30 cellular contexts compared by ENCODE assay signal in the genomic region with DNA sequence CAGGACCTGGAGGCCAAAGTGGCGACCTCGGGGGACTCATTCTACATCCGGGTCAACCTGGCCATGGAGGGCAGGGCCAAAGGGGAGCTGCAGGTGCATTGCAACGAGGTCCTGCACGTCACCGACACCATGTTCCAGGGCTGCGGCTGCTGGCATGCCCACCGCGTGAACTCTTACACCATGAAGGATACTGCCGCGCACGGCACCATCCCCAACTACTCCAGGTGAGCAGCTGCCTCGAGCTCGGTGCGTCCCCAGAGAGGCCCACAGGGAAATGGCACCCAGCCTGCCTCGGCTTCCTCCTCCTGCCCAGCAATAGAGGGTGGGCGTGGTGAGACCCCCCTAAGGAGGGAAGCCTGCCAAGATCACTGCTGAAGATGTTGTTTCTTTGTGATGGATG. TPM values are rescaled to one million over a fixed set of nuclear protein-coding genes. Genes with fewer than 3 reads are reported as not detected.
"Had no signal": no experiment of that assay in that cellular context is flagged by ENCODE, and none has a peak within 500 bp of the region (broad histone marks: within the 10 kb centered on the region; RNA-seq: fewer than 3 reads in every experiment).

No MANE protein-coding gene starts in this region.

- H3K27ac ChIP-seq: brain microvascular endothelial cell, colonic mucosa, dorsolateral prefrontal cortex, esophagus muscularis mucosa, foreskin keratinocyte, gastrocnemius medialis, heart left ventricle had no signal

- H3K27me3 Mint-ChIP-seq: activated CD4-positive, alpha-beta memory T cell treated with anti-CD3 and anti-CD28 coated beads, Interleukin-2, amount 10 ng/mL, durations not matched to agents 7 days and 5 days; activated CD4-positive, alpha-beta T cell treated with anti-CD3 and anti-CD28 coated beads, Interleukin-2, amount 10 ng/mL, durations not matched to agents 7 days and 5 days; activated naive CD4-positive, alpha-beta T cell treated with anti-CD3 and anti-CD28 coated beads, Interleukin-2, amount 10 ng/mL, durations not matched to agents 7 days and 5 days; activated naive CD8-positive, alpha-beta T cell treated with anti-CD3 and anti-CD28 coated beads, Interleukin-2, amount 10 ng/mL, durations not matched to agents 7 days and 5 days; activated T-cell treated with anti-CD3 and anti-CD28 coated beads, Interleukin-2, amount 50 U/mL, for 24 hours had no signal

- H3K9me3 Mint-ChIP-seq: activated CD4-positive, alpha-beta memory T cell treated with anti-CD3 and anti-CD28 coated beads, Interleukin-2, amount 10 ng/mL, durations not matched to agents 7 days and 5 days; activated CD4-positive, alpha-beta T cell treated with anti-CD3 and anti-CD28 coated beads, Interleukin-2, amount 10 ng/mL, durations not matched to agents 7 days and 5 days; activated naive CD4-positive, alpha-beta T cell treated with anti-CD3 and anti-CD28 coated beads, Interleukin-2, amount 10 ng/mL, durations not matched to agents 7 days and 5 days; activated naive CD4-positive, alpha-beta T cell treated with anti-CD3 and anti-CD28 coated beads, Interleukin-2, amount 50 U/mL, for 72 hours; activated naive CD8-positive, alpha-beta T cell treated with anti-CD3 and anti-CD28 coated beads, Interleukin-2, amount 10 ng/mL, durations not matched to agents 7 days and 5 days; activated T-cell treated with anti-CD3 and anti-CD28 coated beads, Interleukin-2, amount 50 U/mL, for 24 hours; activated T-cell treated with anti-CD3 and anti-CD28 coated beads, Interleukin-2, amount 50 U/mL, for 72 hours; endodermal cell had no signal

- ATAC-seq: activated naive CD4-positive, alpha-beta T cell treated with anti-CD3 and anti-CD28 coated beads, Interleukin-2, amount 50 U/mL, for 72 hours; activated T-cell treated with anti-CD3 and anti-CD28 coated beads, Interleukin-2, amount 50 U/mL, for 72 hours; foreskin keratinocyte; gastrocnemius medialis; heart left ventricle had no signal

- H3K36me3 Mint-ChIP-seq: activated naive CD4-positive, alpha-beta T cell treated with anti-CD3 and anti-CD28 coated beads, Interleukin-2, amount 10 ng/mL, durations not matched to agents 7 days and 5 days; activated naive CD4-positive, alpha-beta T cell treated with anti-CD3 and anti-CD28 coated beads, Interleukin-2, amount 50 U/mL, for 72 hours; activated naive CD8-positive, alpha-beta T cell treated with anti-CD3 and anti-CD28 coated beads, Interleukin-2, amount 10 ng/mL, durations not matched to agents 7 days and 5 days had no signal

- H3K36me3 ChIP-seq: brain microvascular endothelial cell, colonic mucosa, esophagus muscularis mucosa, gastrocnemius medialis, heart left ventricle had no signal

- H3K4me3 ChIP-seq: colonic mucosa, dorsolateral prefrontal cortex, esophagus muscularis mucosa, gastrocnemius medialis, heart left ventricle had no signal

- H3K4me1 ChIP-seq: colonic mucosa, esophagus muscularis mucosa, foreskin keratinocyte, gastrocnemius medialis, heart left ventricle had no signal

- DNase-seq: activated CD4-positive, alpha-beta memory T cell treated with anti-CD3 and anti-CD28 coated beads, Interleukin-2, amount 10 ng/mL, durations not matched to agents 7 days and 5 days; activated CD4-positive, alpha-beta T cell treated with anti-CD3 and anti-CD28 coated beads for 1 hour; activated CD4-positive, alpha-beta T cell treated with anti-CD3 and anti-CD28 coated beads for 4 hours; activated CD4-positive, alpha-beta T cell treated with anti-CD3 and anti-CD28 coated beads, Interleukin-2, amount 10 ng/mL, durations not matched to agents 7 days and 5 days; activated CD4-positive, alpha-beta T cell treated with anti-CD3 and anti-CD28 coated beads, Interleukin-2, amount 50 U/mL, for 4 hours; activated CD4-positive, CD25-positive, alpha-beta regulatory T cell; activated CD8-positive, alpha-beta memory T cell treated with anti-CD3 and anti-CD28 coated beads, Interleukin-2, amount 50 U/mL, for 48 hours; activated gamma-delta T cell; activated naive CD4-positive, alpha-beta T cell; activated naive CD4-positive, alpha-beta T cell treated with anti-CD3 and anti-CD28 coated beads, Interleukin-2, amount 10 ng/mL, durations not matched to agents 7 days and 5 days; activated naive CD8-positive, alpha-beta T cell treated with anti-CD3 and anti-CD28 coated beads, Interleukin-2, amount 10 ng/mL, durations not matched to agents 7 days and 5 days; activated T-cell treated with anti-CD3 and anti-CD28 coated beads for 4 hours; activated T-cell treated with anti-CD3 and anti-CD28 coated beads, Interleukin-2, amount 50 U/mL, for 24 hours; activated T-cell treated with anti-CD3 and anti-CD28 coated beads, Interleukin-2, amount 50 U/mL, for 72 hours; brain microvascular endothelial cell; caudate nucleus; colonic mucosa; dorsolateral prefrontal cortex; effector memory CD4-positive, alpha-beta T cell; endodermal cell; erythroblast; foreskin keratinocyte; gastrocnemius medialis; glutamatergic neuron; heart left ventricle; T-helper 1 cell; T-helper 2 cell had no signal

- H3K4me3 Mint-ChIP-seq: activated CD4-positive, alpha-beta memory T cell treated with anti-CD3 and anti-CD28 coated beads, Interleukin-2, amount 10 ng/mL, durations not matched to agents 7 days and 5 days; activated CD4-positive, alpha-beta T cell treated with anti-CD3 and anti-CD28 coated beads, Interleukin-2, amount 10 ng/mL, durations not matched to agents 7 days and 5 days; activated naive CD4-positive, alpha-beta T cell treated with anti-CD3 and anti-CD28 coated beads, Interleukin-2, amount 10 ng/mL, durations not matched to agents 7 days and 5 days; activated naive CD8-positive, alpha-beta T cell treated with anti-CD3 and anti-CD28 coated beads, Interleukin-2, amount 10 ng/mL, durations not matched to agents 7 days and 5 days; activated T-cell treated with anti-CD3 and anti-CD28 coated beads, Interleukin-2, amount 50 U/mL, for 24 hours; activated T-cell treated with anti-CD3 and anti-CD28 coated beads, Interleukin-2, amount 50 U/mL, for 72 hours; endodermal cell had no signal

- H3K27me3 ChIP-seq: brain microvascular endothelial cell, colonic mucosa, dorsolateral prefrontal cortex, foreskin keratinocyte, gastrocnemius medialis, heart left ventricle had no signal

- H3K27ac Mint-ChIP-seq: activated CD4-positive, alpha-beta memory T cell treated with anti-CD3 and anti-CD28 coated beads, Interleukin-2, amount 10 ng/mL, durations not matched to agents 7 days and 5 days; activated CD4-positive, alpha-beta T cell treated with anti-CD3 and anti-CD28 coated beads, Interleukin-2, amount 10 ng/mL, durations not matched to agents 7 days and 5 days; activated naive CD4-positive, alpha-beta T cell treated with anti-CD3 and anti-CD28 coated beads, Interleukin-2, amount 10 ng/mL, durations not matched to agents 7 days and 5 days; activated naive CD8-positive, alpha-beta T cell treated with anti-CD3 and anti-CD28 coated beads, Interleukin-2, amount 10 ng/mL, durations not matched to agents 7 days and 5 days; activated T-cell treated with anti-CD3 and anti-CD28 coated beads, Interleukin-2, amount 50 U/mL, for 24 hours; activated T-cell treated with anti-CD3 and anti-CD28 coated beads, Interleukin-2, amount 50 U/mL, for 72 hours; endodermal cell had no signal

- FAIRE-seq: astrocyte had no signal

- H3K9me3 ChIP-seq: colonic mucosa, esophagus muscularis mucosa, gastrocnemius medialis, heart left ventricle had no signal

- H3K4me1 Mint-ChIP-seq: activated CD4-positive, alpha-beta memory T cell treated with anti-CD3 and anti-CD28 coated beads, Interleukin-2, amount 10 ng/mL, durations not matched to agents 7 days and 5 days; activated CD4-positive, alpha-beta T cell treated with anti-CD3 and anti-CD28 coated beads, Interleukin-2, amount 10 ng/mL, durations not matched to agents 7 days and 5 days; activated naive CD4-positive, alpha-beta T cell treated with anti-CD3 and anti-CD28 coated beads, Interleukin-2, amount 10 ng/mL, durations not matched to agents 7 days and 5 days; activated naive CD8-positive, alpha-beta T cell treated with anti-CD3 and anti-CD28 coated beads, Interleukin-2, amount 10 ng/mL, durations not matched to agents 7 days and 5 days had no signal

RNA-seq across cellular contexts. Expression of a gene that starts 32.4 kb away (rescaled TPM):
- total RNA-seq: activated CD4-positive, alpha-beta memory T cell treated with anti-CD3 and anti-CD28 coated beads, Interleukin-2, amount 10 ng/mL, durations not matched to agents 7 days and 5 days; activated CD4-positive, alpha-beta T cell treated with anti-CD3 and anti-CD28 coated beads, Interleukin-2, amount 10 ng/mL, durations not matched to agents 7 days and 5 days; activated naive CD8-positive, alpha-beta T cell treated with anti-CD3 and anti-CD28 coated beads, Interleukin-2, amount 10 ng/mL, durations not matched to agents 7 days and 5 days; astrocyte; gastrocnemius medialis had no signal
